20 cellular contexts compared by ENCODE assay signal in genomic region chrX:112066813-112067212, GRCh38.
DNase-seq lines count a peak whose midpoint lies in the region; ATAC-seq lines count a peak whose summit lies in the region.
"Had no signal": no experiment of that assay in that cellular context is flagged by ENCODE, and none has a peak within 500 bp of the region (broad histone marks: within the 10 kb centered on the region; RNA-seq: fewer than 3 reads in every experiment).

No MANE protein-coding gene starts in this region.

- ATAC-seq in GM18868 (IDR thresholded peaks at IDR 0.05; ENCODE audit: unreplicated experiment): peak; percentile 77
- ATAC-seq in GM21723 (IDR thresholded peaks at IDR 0.05; ENCODE audit: unreplicated experiment): peak; percentile 77
- ATAC-seq in HG03442 (IDR thresholded peaks at IDR 0.05; ENCODE audit: unreplicated experiment): peak; percentile 87
- ATAC-seq: activated naive CD8-positive, alpha-beta T cell treated with anti-CD3 and anti-CD28 coated beads, Interleukin-2, amount 50 U/mL, for 24 hours; activated T-cell treated with anti-CD3 and anti-CD28 coated beads, Interleukin-2, amount 50 U/mL, for 4 hours; left colon had no signal

- DNase-seq in medulla oblongata (ENCODE audit: extremely low spot score) (peak; percentile 9), epidermal melanocyte (ENCODE audit: insufficient read length, low spot score) (no peak), DMS 273 treated with DMSO at 0.1 percent for 48 hours (lab: John Stamatoyannopoulos, UW) (no peak), NCI-H510A treated with DMSO at 0.1 percent for 48 hours (lab: John Stamatoyannopoulos, UW) (no peak)
- DNase-seq: activated CD4-positive, alpha-beta T cell treated with anti-CD3 and anti-CD28 coated beads, Interleukin-2, amount 10 ng/mL, durations not matched to agents 24 days and 14 days; activated naive CD8-positive, alpha-beta T cell treated with anti-CD3 and anti-CD28 coated beads, Interleukin-2, amount 50 U/mL, for 24 hours; activated T-cell treated with anti-CD3 and anti-CD28 coated beads, Interleukin-2, amount 50 U/mL, for 4 hours; COR-L47; H7; hypothalamus; immature natural killer cell; left colon; NCI-H2171 treated with DMSO at 0.1 percent for 48 hours; NCI-H524 treated with DMSO at 0.1 percent for 48 hours; stimulated activated CD4-positive, alpha-beta T cell treated with anti-CD3 and anti-CD28 coated beads, Interleukin-1b, Interleukin-23, amount 100 ng/mL, for 48 hours; SW 1271; T-helper 9 cell had no signal
